In the genomic region with DNA sequence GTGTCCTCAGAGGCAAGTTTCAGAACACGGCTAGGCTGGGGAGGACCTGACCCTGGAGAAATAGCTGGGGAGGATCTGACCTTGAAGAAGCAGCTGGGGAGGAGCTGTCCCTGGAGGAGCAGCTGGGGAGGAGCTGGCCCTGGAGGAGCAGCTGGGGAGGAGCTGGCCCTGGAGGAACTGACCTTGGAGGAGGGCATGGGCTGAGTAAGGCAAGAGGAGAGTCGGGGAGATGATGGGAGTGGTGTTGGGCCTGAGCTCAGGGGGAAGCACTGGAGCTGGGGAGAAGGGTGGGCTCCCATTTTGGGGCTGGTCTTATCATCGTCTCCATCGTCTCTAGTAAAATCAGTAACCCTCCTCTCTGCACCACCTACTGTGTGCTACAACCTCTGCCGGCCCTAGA, we compare ENCODE assay signal across 25 cellular contexts.
"Had no signal": no experiment of that assay in that cellular context is flagged by ENCODE, and none has a peak within 500 bp of the region (broad histone marks: within the 10 kb centered on the region; RNA-seq: fewer than 3 reads in every experiment).

No MANE protein-coding gene starts in this region.

- H3K4me3 Mint-ChIP-seq: activated CD4-positive, alpha-beta T cell treated with anti-CD3 and anti-CD28 coated beads for 36 hours; activated CD4-positive, alpha-beta T cell treated with anti-CD3 and anti-CD28 coated beads, Interleukin-2, amount 10 ng/mL, durations not matched to agents 24 days and 14 days; activated CD8-positive, alpha-beta T cell treated with anti-CD3 and anti-CD28 coated beads for 36 hours; activated naive CD4-positive, alpha-beta T cell treated with anti-CD3 and anti-CD28 coated beads, Interleukin-2, amount 50 U/mL, for 24 hours; activated naive CD8-positive, alpha-beta T cell treated with anti-CD3 and anti-CD28 coated beads for 36 hours; activated naive CD8-positive, alpha-beta T cell treated with anti-CD3 and anti-CD28 coated beads, Interleukin-2, amount 50 U/mL, for 24 hours; activated T-cell treated with anti-CD3 and anti-CD28 coated beads, Interleukin-2, amount 50 U/mL, for 24 hours; activated T-cell treated with anti-CD3 and anti-CD28 coated beads, Interleukin-2, amount 50 U/mL, for 72 hours; effector memory CD8-positive, alpha-beta T cell had no signal

- H3K36me3 ChIP-seq: adrenal gland, esophagus squamous epithelium, heart right ventricle had no signal

- H3K9me3 ChIP-seq: adrenal gland, body of pancreas, esophagus squamous epithelium, heart right ventricle had no signal

- H3K27ac Mint-ChIP-seq: activated CD4-positive, alpha-beta T cell treated with anti-CD3 and anti-CD28 coated beads for 36 hours; activated CD4-positive, alpha-beta T cell treated with anti-CD3 and anti-CD28 coated beads, Interleukin-2, amount 10 ng/mL, durations not matched to agents 24 days and 14 days; activated CD8-positive, alpha-beta T cell treated with anti-CD3 and anti-CD28 coated beads for 36 hours; activated naive CD4-positive, alpha-beta T cell treated with anti-CD3 and anti-CD28 coated beads, Interleukin-2, amount 50 U/mL, for 24 hours; activated naive CD8-positive, alpha-beta T cell treated with anti-CD3 and anti-CD28 coated beads for 36 hours; activated naive CD8-positive, alpha-beta T cell treated with anti-CD3 and anti-CD28 coated beads, Interleukin-2, amount 50 U/mL, for 24 hours; activated T-cell treated with anti-CD3 and anti-CD28 coated beads, Interleukin-2, amount 50 U/mL, for 24 hours; activated T-cell treated with anti-CD3 and anti-CD28 coated beads, Interleukin-2, amount 50 U/mL, for 72 hours; effector memory CD8-positive, alpha-beta T cell had no signal

- H3K27ac ChIP-seq: adrenal gland, body of pancreas, esophagus squamous epithelium, heart right ventricle had no signal

- H3K4me3 ChIP-seq: adrenal gland, body of pancreas, esophagus squamous epithelium, heart right ventricle had no signal

- DNase-seq: activated CD4-positive, alpha-beta T cell treated with anti-CD3 and anti-CD28 coated beads, Interleukin-2, amount 10 ng/mL, durations not matched to agents 24 days and 14 days; activated CD4-positive, CD25-positive, alpha-beta regulatory T cell; activated CD4-positive, CD25-positive, alpha-beta regulatory T cell treated with anti-CD3 and anti-CD28 coated beads, Interleukin-2, amount 50 U/mL, for 72 hours; activated gamma-delta T cell; activated naive CD4-positive, alpha-beta T cell; activated naive CD8-positive, alpha-beta T cell treated with anti-CD3 and anti-CD28 coated beads, Interleukin-2, amount 50 U/mL, for 24 hours; activated T-cell treated with anti-CD3 and anti-CD28 coated beads for 4 hours; activated T-cell treated with anti-CD3 and anti-CD28 coated beads, Interleukin-2, amount 50 U/mL, for 24 hours; activated T-cell treated with anti-CD3 and anti-CD28 coated beads, Interleukin-2, amount 50 U/mL, for 72 hours; amygdala; body of pancreas; caudate nucleus; cortex of kidney; dermis blood vessel endothelial cell; effector CD4-positive, alpha-beta T cell; effector memory CD8-positive, alpha-beta T cell; erythroblast; esophagus squamous epithelium; glutamatergic neuron; heart right ventricle had no signal

- H3K36me3 Mint-ChIP-seq: activated naive CD4-positive, alpha-beta T cell treated with anti-CD3 and anti-CD28 coated beads, Interleukin-2, amount 50 U/mL, for 24 hours had no signal

- H3K27me3 ChIP-seq: adrenal gland, body of pancreas had no signal

- H3K4me1 ChIP-seq: adrenal gland, body of pancreas, heart right ventricle had no signal

- ATAC-seq: body of pancreas; effector memory CD8-positive, alpha-beta T cell; heart right ventricle had no signal
